In genomic region chrX:2711441-2711840, GRCh38 we compare ENCODE assay signal across 16 cellular contexts. TPM values are rescaled to one million over a fixed set of nuclear protein-coding genes. Genes with fewer than 3 reads are reported as not detected.
"Had no signal": no experiment of that assay in that cellular context is flagged by ENCODE, and none has a peak within 500 bp of the region (broad histone marks: within the 10 kb centered on the region; RNA-seq: fewer than 3 reads in every experiment).

No MANE protein-coding gene starts in this region.

- H3K9me3 ChIP-seq: ascending aorta, left lung, tibial artery had no signal

- DNase-seq: activated B cell treated with CpG ODN at 0.5 μM for 24 hours; activated CD4-positive, alpha-beta T cell treated with anti-CD3 and anti-CD28 coated beads, Interleukin-2, amount 50 U/mL, for 1 hour; activated gamma-delta T cell; endodermal cell; erythroblast; kidney; left lung; SW 1271; tibial artery had no signal

- H3K27me3 Mint-ChIP-seq: activated B cell treated with CpG ODN at 0.5 μM for 24 hours; memory B cell; natural killer cell treated with Interleukin-12 subunit alpha and Interleukin-12 subunit beta and Interleukin-15 and Interleukin-18, amount 100 ng/mL, for 72 hours; stimulated activated memory B cell treated with anti-CD40 and anti-IgM and Interleukin-4, amounts not matched to agents 10 μg/mL and 1 μg/mL and 100 μg/mL, for 72 hours had no signal

- H3K4me3 ChIP-seq: ascending aorta, left lung, tibial artery had no signal

- ATAC-seq: left lung; natural killer cell treated with Interleukin-12 subunit alpha and Interleukin-12 subunit beta and Interleukin-15 and Interleukin-18, amount 100 ng/mL, for 72 hours; stimulated activated memory B cell treated with anti-CD40 and anti-IgM and Interleukin-4, amounts not matched to agents 10 μg/mL and 1 μg/mL and 100 μg/mL, for 72 hours had no signal

- H3K9me3 Mint-ChIP-seq: activated B cell treated with CpG ODN at 0.5 μM for 24 hours; memory B cell; natural killer cell treated with Interleukin-12 subunit alpha and Interleukin-12 subunit beta and Interleukin-15 and Interleukin-18, amount 100 ng/mL, for 72 hours; stimulated activated memory B cell treated with anti-CD40 and anti-IgM and Interleukin-4, amounts not matched to agents 10 μg/mL and 1 μg/mL and 100 μg/mL, for 72 hours; T-helper 2 cell treated with Interferon-gamma antibody and Interleukin-4, amounts not matched to agents 5 μg/mL and 100 μg/mL, for 36 hours had no signal

- H3K27ac Mint-ChIP-seq: activated B cell treated with CpG ODN at 0.5 μM for 24 hours, endodermal cell had no signal

- H3K27ac ChIP-seq: ascending aorta had no signal

- H3K27me3 ChIP-seq: ascending aorta, left lung, tibial artery had no signal

- H3K4me3 Mint-ChIP-seq: activated B cell treated with CpG ODN at 0.5 μM for 24 hours; endodermal cell; memory B cell; stimulated activated memory B cell treated with anti-CD40 and anti-IgM and Interleukin-4, amounts not matched to agents 10 μg/mL and 1 μg/mL and 100 μg/mL, for 72 hours had no signal

RNA-seq across cellular contexts. Expression of gene XG, which starts 40.4 kb away (rescaled TPM):
- total RNA-seq: activated B cell treated with CpG ODN at 0.5 μM for 24 hours; chondrocyte; natural killer cell treated with Interleukin-12 subunit alpha and Interleukin-12 subunit beta and Interleukin-15 and Interleukin-18, amount 100 ng/mL, for 72 hours; renal cortical epithelial cell had no signal
